9 cellular contexts compared by ENCODE assay signal in the genomic region with DNA sequence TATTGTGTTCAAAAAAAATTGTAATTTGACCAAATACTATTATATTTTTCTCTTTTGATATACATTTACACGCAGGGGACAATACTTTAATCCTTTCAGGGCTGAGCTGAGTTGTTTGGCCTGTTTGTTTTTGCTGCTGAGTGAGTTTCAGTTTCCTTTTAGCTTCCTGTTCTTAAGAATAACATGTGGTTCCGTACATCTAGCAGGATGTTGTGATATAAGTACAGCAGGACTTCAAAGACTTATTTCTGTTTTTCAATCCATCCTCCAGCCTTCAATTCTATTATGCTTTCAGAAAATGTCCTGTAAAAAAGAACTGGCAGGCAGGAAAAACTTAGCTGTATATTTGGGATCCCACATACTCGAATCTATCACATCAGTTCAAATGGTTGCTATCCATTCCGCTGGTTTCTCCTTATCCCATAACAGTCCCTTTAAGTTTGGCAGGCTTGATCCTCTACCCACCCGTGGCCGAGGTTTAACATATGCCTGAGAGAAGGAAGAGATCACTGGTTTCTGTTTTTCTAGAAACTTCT.
A peak's percentile ranks its signal among the peaks of the same experiment; 100 is the strongest.
DNase-seq lines count a peak whose midpoint lies in the region; ATAC-seq and TF ChIP-seq lines count a peak whose summit lies in the region.
"Had no signal": no experiment of that assay in that cellular context is flagged by ENCODE, and none has a peak within 500 bp of the region (broad histone marks: within the 10 kb centered on the region; RNA-seq: fewer than 3 reads in every experiment).

No MANE protein-coding gene starts in this region.

- H3K27me3 Mint-ChIP-seq in Calu3 (ENCODE audit: unreplicated experiment) (no peaks in the 10 kb centered on the region), activated B cell treated with CpG ODN at 0.5 μM for 24 hours (no peaks in the 10 kb centered on the region), immature natural killer cell (ENCODE audit: low read depth in 3 of 3) (no peaks in the 10 kb centered on the region)

- no peaks in the 10 kb centered on the region for H3K36me3 ChIP-seq in thyroid gland

- H3K27me3 ChIP-seq in thyroid gland = no peaks in the 10 kb centered on the region

- ATAC-seq in GM19468 (IDR thresholded peaks at IDR 0.05; ENCODE audit: extremely low read depth, unreplicated experiment) (peak; percentile 96), HG03565 (IDR thresholded peaks at IDR 0.05; ENCODE audit: unreplicated experiment) (peak; percentile 99), activated B cell treated with CpG ODN at 0.5 μM for 24 hours (ENCODE audit: low read depth) (peak; percentile 92)
- ATAC-seq: HCT116 had no signal

- H3K36me3 Mint-ChIP-seq in Calu3 (ENCODE audit: insufficient read depth, unreplicated experiment) (no peaks in the 10 kb centered on the region), activated B cell treated with CpG ODN at 0.5 μM for 24 hours (ENCODE audit: low read depth) (peaks cover 8% of the 10 kb centered on the region), immature natural killer cell (peaks cover 3 to 10% (median 4%) of the 10 kb centered on the region in 3 donors)

- TF ChIP-seq CTCF in Calu3 (IDR thresholded peaks at IDR 0.05; ENCODE audit: unreplicated experiment) (no peak), activated B cell treated with CpG ODN at 0.5 μM for 24 hours (IDR thresholded peaks at IDR 0.05) (no peak), thyroid gland (IDR thresholded peaks at IDR 0.05) (no peak)

- BruUV-seq in Calu3 (replicated peaks; lab: Mats Ljungman, UMichigan) = no TSS peak

- DNase-seq in Calu3 = peak; percentile 2
- no peak for DNase-seq in activated B cell treated with CpG ODN at 0.5 μM for 24 hours
- DNase-seq in immature natural killer cell = peak; percentile 57 to 61 (median 59)
- DNase-seq in thyroid gland = no peak
- DNase-seq in nucleus accumbens (lab: John Stamatoyannopoulos, UW) = no peak
- DNase-seq in NCI-H1694 (lab: John Stamatoyannopoulos, UW) = no peak

- WGBS in thyroid gland, 2 donors = 32% methylated on average over 6 of the region's 6 CpGs

- peak overlapping the region in 2 of 3 donors; percentile 38 to 61 for H3K27ac ChIP-seq in thyroid gland

- intact Hi-C loops in Calu3 (cut with micrococcal nuclease; ENCODE audit: unreplicated experiment) (no loop called here), activated B cell treated with CpG ODN at 0.5 μM for 24 hours (cut with micrococcal nuclease) (no loop called here), thyroid gland (cut with DNase I) (no loop called here)

- CTCF ChIA-PET in Calu3 (lab: Charles Lee) = interaction anchor here (0.7 kb wide), 1 partner anchor 9 kb away, joined by 3 read pairs; no protein-coding TSS in a partner anchor
- CTCF ChIA-PET in activated B cell treated with CpG ODN at 0.5 μM for 24 hours (lab: Charles Lee) = no interaction called here

- POLR2A ChIA-PET in activated B cell treated with CpG ODN at 0.5 μM for 24 hours (lab: Charles Lee) = interaction anchor here (1.2 kb wide), 1 partner anchor 172 kb away, joined by 4 read pairs; no protein-coding TSS in a partner anchor

- TF ChIP-seq POLR2A in thyroid gland (IDR thresholded peaks at IDR 0.05) = no peak

- no peaks in the 10 kb centered on the region for H3K4me1 ChIP-seq in thyroid gland

- peak overlapping the region; percentile 89 for H3K27ac Mint-ChIP-seq in Calu3 (ENCODE audit: unreplicated experiment)
- H3K27ac Mint-ChIP-seq in activated B cell treated with CpG ODN at 0.5 μM for 24 hours = peak overlapping the region; percentile 92
- H3K27ac Mint-ChIP-seq in immature natural killer cell = peak overlapping the region; percentile 85 to 96 (median 92)

- no peaks in the 10 kb centered on the region for H3K9me3 Mint-ChIP-seq in Calu3 (ENCODE audit: low read depth, unreplicated experiment)
- H3K9me3 Mint-ChIP-seq in activated B cell treated with CpG ODN at 0.5 μM for 24 hours = peaks cover 3% of the 10 kb centered on the region
- peaks cover 0 to 2% (median 0%) of the 10 kb centered on the region in 6 donors for H3K9me3 Mint-ChIP-seq in immature natural killer cell

- H3K4me3 ChIP-seq in thyroid gland (replicated peaks in 1 of 3) = peak overlapping the region in 1 of 3 donors; percentile 16

- peak overlapping the region; percentile 53 for H3K4me3 Mint-ChIP-seq in Calu3 (ENCODE audit: low read depth, unreplicated experiment)
- peak overlapping the region; percentile 16 for H3K4me3 Mint-ChIP-seq in activated B cell treated with CpG ODN at 0.5 μM for 24 hours
- peak overlapping the region; percentile 63 to 83 (median 68) for H3K4me3 Mint-ChIP-seq in immature natural killer cell

- H3K4me1 Mint-ChIP-seq in Calu3 (ENCODE audit: low read depth, unreplicated experiment) = no peaks in the 10 kb centered on the region
- H3K4me1 Mint-ChIP-seq in activated B cell treated with CpG ODN at 0.5 μM for 24 hours = peaks cover 25% of the 10 kb centered on the region
- H3K4me1 Mint-ChIP-seq in immature natural killer cell = peaks cover 17 to 33% of the 10 kb centered on the region in 2 donors

- peaks cover 8% of the 10 kb centered on the region for H3K9me3 ChIP-seq in thyroid gland

Comparison
In these comparisons a context has a peak if more than half of its experiments do, and no peak if none do; other contexts are left out.
1. DNase-seq: peak in Calu3 (single experiment) and immature natural killer cell (3 of 3); none in activated B cell treated with CpG ODN at 0.5 μM for 24 hours (single experiment), thyroid gland (0 of 2), nucleus accumbens (0 of 56) and NCI-H1694 (single experiment).
2. H3K4me3 Mint-ChIP-seq: peak in every context shown above with its lines; median percentile 68 in immature natural killer cell; 53 in Calu3; 16 in activated B cell treated with CpG ODN at 0.5 μM for 24 hours.
3. Peak in every context shown above with its lines, with median percentiles within 50 percentile points of each other: H3K27ac Mint-ChIP-seq and ATAC-seq.